Comparison of ENCODE assay signal across 1 cellular context in genomic region chr9:121888438-121888775, GRCh38.
TF ChIP-seq lines count a peak whose summit lies in the region.

No MANE protein-coding gene starts in this region.

TF ChIP-seq in A549, 52 proteins besides CTCF, POLR2A, EP300 and RAD21 (continued from another document):
- TF ChIP-seq MAZ (IDR thresholded peaks at IDR 0.05; ENCODE audit: borderline replicate concordance, low read depth, low read length) (no peak), EHF (CRISPR knock-in tag; IDR thresholded peaks at IDR 0.05) (no peak), CHD2 (IDR thresholded peaks at IDR 0.05; ENCODE audit: low read length, partially characterized antibody) (no peak), NFE2L2 (conservative IDR thresholded peaks at IDR 0.05; ENCODE audit: low read length) (no peak), ESRRA (IDR thresholded peaks at IDR 0.05; ENCODE audit: borderline replicate concordance, low read length) (no peak), HOXB13 (CRISPR knock-in tag; IDR thresholded peaks at IDR 0.05; ENCODE audit: low read depth) (no peak), FOSB (CRISPR knock-in tag; IDR thresholded peaks at IDR 0.05) (no peak), PBX3 (IDR thresholded peaks at IDR 0.05) (no peak), HMGXB4 (CRISPR knock-in tag; IDR thresholded peaks at IDR 0.05; ENCODE audit: borderline replicate concordance) (no peak), KDM5A (IDR thresholded peaks at IDR 0.05) (no peak), ATOH8 (CRISPR knock-in tag; IDR thresholded peaks at IDR 0.05; ENCODE audit: low read depth) (no peak), NPAS2 (CRISPR knock-in tag; IDR thresholded peaks at IDR 0.05; ENCODE audit: borderline replicate concordance) (no peak), BHLHE40 (IDR thresholded peaks at IDR 0.05; ENCODE audit: low read depth, low read length) (no peak)
TF ChIP-seq in A549: peak in this region for 0.
